19 cellular contexts compared by ENCODE assay signal in the genomic region with DNA sequence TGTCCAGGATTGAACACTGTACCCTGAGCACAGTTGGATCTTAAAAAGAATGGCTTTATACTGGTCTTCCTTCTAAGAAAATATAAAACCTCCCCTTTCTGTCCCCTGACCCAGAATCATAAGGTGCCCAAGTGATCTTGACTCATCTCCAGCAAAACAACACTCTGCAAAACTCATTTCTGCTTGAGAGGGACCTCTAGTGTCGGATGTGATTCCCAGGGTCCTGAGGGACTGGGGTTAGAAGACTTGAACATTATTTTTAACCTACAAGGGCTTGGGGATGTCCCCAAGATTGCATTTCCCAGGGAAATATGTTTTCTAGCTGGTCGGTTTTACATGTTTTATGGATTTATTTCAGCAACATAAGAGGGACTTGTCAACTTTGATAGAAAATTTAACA.
DNase-seq lines count a peak whose midpoint lies in the region; TF ChIP-seq lines count a peak whose summit lies in the region.
"Had no signal": no experiment of that assay in that cellular context is flagged by ENCODE, and none has a peak within 500 bp of the region (broad histone marks: within the 10 kb centered on the region; RNA-seq: fewer than 3 reads in every experiment).

No MANE protein-coding gene starts in this region.

- H4K8ac ChIP-seq in mesendoderm (ENCODE audit: low read depth, low read length): no peak overlapping the region

- H3K4me2 ChIP-seq in mesendoderm (ENCODE audit: low read length): no peak overlapping the region

- H3K36me3 ChIP-seq in mesendoderm (ENCODE audit: control insufficient read depth, insufficient read depth, low read length): no peaks in the 10 kb centered on the region
- H3K36me3 ChIP-seq: BE2C had no signal

- no peak overlapping the region for H3K56ac ChIP-seq in mesendoderm (ENCODE audit: low read length)

- peak; percentile 18 for DNase-seq in NCI-H748 (lab: John Stamatoyannopoulos, UW; ENCODE audit: unreplicated experiment)
- no peak for DNase-seq in NCI-H748 treated with DMSO at 0.1 percent for 48 hours (lab: John Stamatoyannopoulos, UW)
- DNase-seq in NB4 (ENCODE audit: low read depth): peak; percentile 3
- DNase-seq in cerebellar cortex (ENCODE audit: low spot score): peak; percentile 7
- DNase-seq in mesendoderm: peak; percentile 57
- DNase-seq in medulla oblongata (ENCODE audit: extremely low spot score): no peak
- no peak for DNase-seq in activated naive CD4-positive, alpha-beta T cell treated with anti-CD3 and anti-CD28 coated beads, Interleukin-2, amount 50 U/mL, for 16 hours
- no peak for DNase-seq in effector CD8-positive, alpha-beta T cell (lab: John Stamatoyannopoulos, UW)
- DNase-seq: 8988T; BE2C; CD4-positive, alpha-beta memory T cell; DMS53; EL; NCI-H1694 treated with DMSO at 0.1 percent for 48 hours; NCI-H526 treated with DMSO at 0.1 percent for 48 hours; PC-3; RPMI8226; SHP77 treated with DMSO at 0.1 percent for 48 hours had no signal

- no peak overlapping the region for H2BK5ac ChIP-seq in mesendoderm (ENCODE audit: low read length)

- no peaks in the 10 kb centered on the region for H3K27me3 ChIP-seq in mesendoderm (ENCODE audit: insufficient read depth, low read length, poor library complexity)
- H3K27me3 ChIP-seq: BE2C had no signal

- H4K5ac ChIP-seq in mesendoderm (ENCODE audit: low read length): no peak overlapping the region

- H3K27ac ChIP-seq in mesendoderm (ENCODE audit: low read depth, low read length): no peak overlapping the region

- no peak overlapping the region for H2AK5ac ChIP-seq in mesendoderm (ENCODE audit: low read length)

- H2BK15ac ChIP-seq in mesendoderm (replicated peaks; ENCODE audit: low read depth): no peak overlapping the region

- H3K4me1 ChIP-seq in mesendoderm (ENCODE audit: control insufficient read depth, low read depth, low read length): no peaks in the 10 kb centered on the region
- H3K4me1 ChIP-seq: BE2C had no signal

- H3K9ac ChIP-seq in mesendoderm (ENCODE audit: low read length): no peak overlapping the region

- no peak overlapping the region for H3K4me3 ChIP-seq in NB4 (ENCODE audit: low read depth, low read length)
- no peak overlapping the region for H3K4me3 ChIP-seq in mesendoderm (ENCODE audit: low read length)
- H3K4me3 ChIP-seq: K562 had no signal

- H3K79me1 ChIP-seq in mesendoderm (ENCODE audit: low read length): no peaks in the 10 kb centered on the region

- TF ChIP-seq POLR2A in NB4 (IDR thresholded peaks at IDR 0.05; ENCODE audit: extremely low read depth, insufficient read length): no peak

- H3K79me2 ChIP-seq in mesendoderm (ENCODE audit: control insufficient read depth, insufficient read depth, low read length): no peaks in the 10 kb centered on the region

- H3K4ac ChIP-seq in mesendoderm (ENCODE audit: low read depth, low read length): no peak overlapping the region

- H2BK120ac ChIP-seq in mesendoderm (ENCODE audit: low read depth, low read length): no peak overlapping the region

- TF ChIP-seq CTCF in NB4 (IDR thresholded peaks at IDR 0.05; ENCODE audit: low read depth, low read length): no peak

- H3K18ac ChIP-seq in mesendoderm (ENCODE audit: low read length): no peak overlapping the region

- H3K23ac ChIP-seq in mesendoderm (ENCODE audit: low read length): no peak overlapping the region

- WGBS in mesendoderm (ENCODE audit: extremely low coverage, insufficient coverage, low lambda C conversion rate): no CpG with 5 or more reads among the region's 2 CpGs

Comparison
In these comparisons a context has a peak if more than half of its experiments do, and no peak if none do; other contexts are left out.
1. DNase-seq: peak in NCI-H748 (single experiment), NB4 (single experiment), cerebellar cortex (single experiment) and mesendoderm (single experiment); none in NCI-H748 treated with DMSO at 0.1 percent for 48 hours (single experiment), medulla oblongata (single experiment), activated naive CD4-positive, alpha-beta T cell treated with anti-CD3 and anti-CD28 coated beads, Interleukin-2, amount 50 U/mL, for 16 hours (single experiment) and effector CD8-positive, alpha-beta T cell (single experiment).